Comparison of ENCODE assay signal across 10 cellular contexts in the genomic region with DNA sequence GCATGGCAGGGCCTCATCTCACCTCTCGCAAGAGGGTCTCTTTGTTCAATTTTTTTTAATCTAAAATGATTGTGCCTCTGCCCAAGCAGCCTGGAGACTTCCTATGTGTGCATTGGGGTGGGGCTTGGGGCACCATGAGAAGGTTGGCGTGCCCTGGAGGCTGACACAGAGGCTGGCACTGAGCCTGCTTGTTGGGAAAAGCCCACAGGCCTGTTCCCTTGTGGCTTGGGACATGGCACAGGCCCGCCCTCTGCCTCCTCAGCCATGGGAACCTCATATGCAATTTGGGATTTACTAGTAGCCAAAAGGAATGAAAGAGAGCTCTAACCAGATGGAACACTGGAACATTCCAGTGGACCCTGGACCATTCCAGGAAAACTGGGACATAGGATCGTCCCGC. TPM values are rescaled to one million over a fixed set of nuclear protein-coding genes. Genes with fewer than 3 reads are reported as not detected.
DNase-seq lines count a peak whose midpoint lies in the region; ATAC-seq and TF ChIP-seq lines count a peak whose summit lies in the region.
"Had no signal": no experiment of that assay in that cellular context is flagged by ENCODE, and none has a peak within 500 bp of the region (broad histone marks: within the 10 kb centered on the region; RNA-seq: fewer than 3 reads in every experiment).

No MANE protein-coding gene starts in this region.

- peak overlapping the region; percentile 82; the same call in 1 of the 2 replicates for H3K4me2 ChIP-seq in DOHH2 (ENCODE audit: low read length)

- 58 to 84% methylated on average over 3 of the region's 5 CpGs for WGBS in gastroesophageal sphincter (ENCODE audit: low coverage in 1 of 2), 2 donors

- in situ Hi-C loops in gastrocnemius medialis (cut with MboI; ENCODE audit: low sequenced_read_pairs in 4 of 4): no loop called here

- no peaks in the 10 kb centered on the region for H3F3A ChIP-seq in DOHH2 (ENCODE audit: control insufficient read depth, insufficient read depth)

- intact Hi-C loops in gastrocnemius medialis (cut with DNase I; ENCODE audit: low total_unique reads): no loop called here

- H3K27me3 ChIP-seq in DOHH2 (ENCODE audit: control insufficient read depth, low read length) (peaks cover 7% of the 10 kb centered on the region), gastroesophageal sphincter (no peaks in the 10 kb centered on the region), gastrocnemius medialis (no peaks in the 10 kb centered on the region)

- H3K9me3 ChIP-seq in DOHH2 (ENCODE audit: control insufficient read depth, insufficient read depth, low read length) (no peaks in the 10 kb centered on the region), gastroesophageal sphincter (no peaks in the 10 kb centered on the region), gastrocnemius medialis (no peaks in the 10 kb centered on the region)

- H3K4me1 ChIP-seq in DOHH2 (ENCODE audit: control insufficient read depth, low read length): peaks cover 16% of the 10 kb centered on the region
- peaks cover 0 to 60% (median 4%) of the 10 kb centered on the region in 3 donors for H3K4me1 ChIP-seq in gastroesophageal sphincter
- peaks cover 21 to 48% of the 10 kb centered on the region in 2 donors for H3K4me1 ChIP-seq in gastrocnemius medialis

- H3K27ac ChIP-seq in DOHH2 (ENCODE audit: low read depth, low read length): no peak overlapping the region
- H3K27ac ChIP-seq in VCaP: peak overlapping the region; percentile 77
- H3K27ac ChIP-seq in gastroesophageal sphincter: peak overlapping the region in 3 of 4 donors; percentile 79 to 91 (median 79)
- peak overlapping the region; percentile 91 to 93 (median 93) for H3K27ac ChIP-seq in gastrocnemius medialis

- TF ChIP-seq POLR2A in gastroesophageal sphincter (IDR thresholded peaks at IDR 0.05) (no peak), gastrocnemius medialis (IDR thresholded peaks at IDR 0.05) (no peak)

- ATAC-seq in gastroesophageal sphincter (peak; percentile 17), gastrocnemius medialis (peak; percentile 20 to 34), HG03280 (IDR thresholded peaks at IDR 0.05; ENCODE audit: unreplicated experiment) (no peak)

- TF ChIP-seq EP300 in gastroesophageal sphincter (IDR thresholded peaks at IDR 0.05): no peak

- H3K4me3 ChIP-seq in DOHH2 (ENCODE audit: low read length) (no peak overlapping the region; the same call in 1 of the 2 replicates), gastroesophageal sphincter (peak overlapping the region in 1 of 2 donors; percentile 53), gastrocnemius medialis (peak overlapping the region in 3 of 4 donors; percentile 64 to 72 (median 68))

- DNase-seq in gastrocnemius medialis (peak; percentile 60 to 74), NCI-H2081 (lab: John Stamatoyannopoulos, UW) (no peak), mucosa of gallbladder (ENCODE audit: low spot score) (no peak)
- no peak for DNase-seq in activated CD4-positive, alpha-beta T cell treated with anti-CD3 and anti-CD28 coated beads for 1 hour
- DNase-seq: NCI-H774 had no signal

- H3K79me2 ChIP-seq in DOHH2 (ENCODE audit: control insufficient read depth, low read length): no peaks in the 10 kb centered on the region

- TF ChIP-seq CTCF in DOHH2 (IDR thresholded peaks at IDR 0.05; ENCODE audit: low read depth, low read length, poor library complexity, severe bottlenecking) (no peak), VCaP (conservative IDR thresholded peaks at IDR 0.05) (no peak), gastroesophageal sphincter (IDR thresholded peaks at IDR 0.05) (no peak), gastrocnemius medialis (IDR thresholded peaks at IDR 0.05 in 4 of 5, conservative IDR thresholded peaks at IDR 0.05 in 1 of 5) (no peak)

- no peaks in the 10 kb centered on the region; the same call in 1 of the 2 replicates for H4K20me1 ChIP-seq in DOHH2 (ENCODE audit: control insufficient read depth, insufficient read depth, low read depth, low read length)

- H3K9me2 ChIP-seq in DOHH2 (replicated peaks; ENCODE audit: control insufficient read depth, low read length): no peaks in the 10 kb centered on the region

- H3K36me3 ChIP-seq in DOHH2 (ENCODE audit: control insufficient read depth, low read length): no peaks in the 10 kb centered on the region
- no peaks in the 10 kb centered on the region for H3K36me3 ChIP-seq in gastroesophageal sphincter
- no peaks in the 10 kb centered on the region for H3K36me3 ChIP-seq in gastrocnemius medialis

RNA-seq across cellular contexts. Expression of a gene that starts 8.0 kb away (rescaled TPM):
- total RNA-seq in gastroesophageal sphincter: 10 to 100 TPM in 1 of 4 donors, 1 to 10 TPM in 3; 1.2 to 38.8 (median 4.2) TPM
- total RNA-seq in gastrocnemius medialis: 10 to 100 TPM in 1 of 4 donors, under 1 TPM in 1, not detected in 2; 0.26 to 13.4 TPM
- total RNA-seq in mucosa of gallbladder: 139 TPM
- total RNA-seq: liver had no signal

RNA-seq across cellular contexts. Expression of a gene that starts 11.3 kb away (rescaled TPM):
- total RNA-seq in gastroesophageal sphincter (10 to 100 TPM; 24.8 to 47.9 (median 36.2) TPM), gastrocnemius medialis (10 to 100 TPM; 16.1 to 31.5 (median 27.2) TPM), mucosa of gallbladder (8.9 TPM)

RNA-seq across cellular contexts. Expression of a gene that starts 15.1 kb away (rescaled TPM):
- total RNA-seq in gastroesophageal sphincter: 100 to 1,000 TPM in 1 of 4 donors, 10 to 100 TPM in 3; 42.8 to 140 (median 52.7) TPM
- 100 to 1,000 TPM; 215 to 235 (median 225) TPM for total RNA-seq in gastrocnemius medialis
- 94.0 TPM for total RNA-seq in mucosa of gallbladder

RNA-seq across cellular contexts. Expression of a gene that starts 19.5 kb away (rescaled TPM):
- total RNA-seq in gastroesophageal sphincter: not detected
- under 1 TPM in 1 of 4 donors, not detected in 3; 0.40 TPM for total RNA-seq in gastrocnemius medialis
- not detected for total RNA-seq in mucosa of gallbladder

RNA-seq across cellular contexts. Expression of a gene that starts 31.0 kb away (rescaled TPM):
- 10 to 100 TPM; 18.8 to 42.5 (median 33.0) TPM for total RNA-seq in gastroesophageal sphincter
- 10 to 100 TPM in 3 of 4 donors, 1 to 10 TPM in 1; 5.2 to 23.3 (median 14.3) TPM for total RNA-seq in gastrocnemius medialis
- total RNA-seq in mucosa of gallbladder: 88.4 TPM

Comparison
In these comparisons a context has a peak if more than half of its experiments do, and no peak if none do; other contexts are left out.
1. DNase-seq: peak in gastrocnemius medialis (2 of 2); none in NCI-H2081 (0 of 2), activated CD4-positive, alpha-beta T cell treated with anti-CD3 and anti-CD28 coated beads for 1 hour (single experiment) and mucosa of gallbladder (single experiment).